Comparison of ENCODE assay signal across 1 cellular context in the genomic region with DNA sequence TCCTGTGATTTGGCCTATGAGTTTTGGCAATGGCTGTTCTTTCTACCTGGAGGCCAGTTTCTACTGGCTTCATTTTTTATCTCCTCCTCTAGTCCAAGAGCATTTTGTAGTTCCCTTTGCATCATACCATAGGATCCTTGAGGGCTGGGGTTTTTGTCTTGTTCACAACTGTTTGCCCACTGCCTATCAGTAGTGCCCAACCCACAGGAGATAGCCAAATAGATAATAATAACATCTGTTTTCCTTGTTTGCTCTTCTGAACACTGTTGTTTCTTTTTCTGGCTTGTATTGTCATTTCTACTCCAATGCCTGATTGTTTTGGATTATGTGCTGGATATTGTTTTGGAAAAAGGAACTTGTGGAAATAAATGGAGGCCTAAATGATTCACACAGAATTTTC.
TF ChIP-seq lines count a peak whose summit lies in the region.

No MANE protein-coding gene starts in this region.

TF ChIP-seq in GM12878, 131 proteins besides CTCF, POLR2A, EP300 and RAD21 (continued from another document):
- TF ChIP-seq MEF2B (IDR thresholded peaks at IDR 0.05; ENCODE audit: partially characterized antibody, poor library complexity, severe bottlenecking) (no peak), EZH2 (IDR thresholded peaks at IDR 0.05; ENCODE audit: borderline replicate concordance, control insufficient read depth, low read depth, low read length) (no peak), EGR1 (IDR thresholded peaks at IDR 0.05; ENCODE audit: borderline replicate concordance in 1 of 2, low read depth in 2 of 2, low read length in 2 of 2) (no peak), BMI1 (IDR thresholded peaks at IDR 0.05; ENCODE audit: borderline replicate concordance) (no peak), CEBPB (IDR thresholded peaks at IDR 0.05; ENCODE audit: borderline replicate concordance in 1 of 2, low read depth in 2 of 2, low read length in 2 of 2) (no peak), STAT3 (IDR thresholded peaks at IDR 0.05; ENCODE audit: low read depth, low read length) (no peak), RFX5 (IDR thresholded peaks at IDR 0.05; ENCODE audit: low read depth, low read length) (no peak), CBFB (IDR thresholded peaks at IDR 0.05; ENCODE audit: low read depth) (no peak), ZNF207 (IDR thresholded peaks at IDR 0.05; ENCODE audit: borderline replicate concordance) (no peak), TCF7 (IDR thresholded peaks at IDR 0.05; ENCODE audit: borderline replicate concordance) (no peak), ZBED1 (IDR thresholded peaks at IDR 0.05; ENCODE audit: borderline replicate concordance) (no peak), TCF3 (IDR thresholded peaks at IDR 0.05; ENCODE audit: borderline replicate concordance, insufficient read depth, low read depth, low read length) (no peak)
- TF ChIP-seq, protein P1, sequence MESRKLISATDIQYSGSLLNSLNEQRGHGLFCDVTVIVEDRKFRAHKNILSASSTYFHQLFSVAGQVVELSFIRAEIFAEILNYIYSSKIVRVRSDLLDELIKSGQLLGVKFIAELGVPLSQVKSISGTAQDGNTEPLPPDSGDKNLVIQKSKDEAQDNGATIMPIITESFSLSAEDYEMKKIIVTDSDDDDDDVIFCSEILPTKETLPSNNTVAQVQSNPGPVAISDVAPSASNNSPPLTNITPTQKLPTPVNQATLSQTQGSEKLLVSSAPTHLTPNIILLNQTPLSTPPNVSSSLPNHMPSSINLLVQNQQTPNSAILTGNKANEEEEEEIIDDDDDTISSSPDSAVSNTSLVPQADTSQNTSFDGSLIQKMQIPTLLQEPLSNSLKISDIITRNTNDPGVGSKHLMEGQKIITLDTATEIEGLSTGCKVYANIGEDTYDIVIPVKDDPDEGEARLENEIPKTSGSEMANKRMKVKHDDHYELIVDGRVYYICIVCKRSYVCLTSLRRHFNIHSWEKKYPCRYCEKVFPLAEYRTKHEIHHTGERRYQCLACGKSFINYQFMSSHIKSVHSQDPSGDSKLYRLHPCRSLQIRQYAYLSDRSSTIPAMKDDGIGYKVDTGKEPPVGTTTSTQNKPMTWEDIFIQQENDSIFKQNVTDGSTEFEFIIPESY (IDR thresholded peaks at IDR 0.05) = no peak
- TF ChIP-seq, protein P2, sequence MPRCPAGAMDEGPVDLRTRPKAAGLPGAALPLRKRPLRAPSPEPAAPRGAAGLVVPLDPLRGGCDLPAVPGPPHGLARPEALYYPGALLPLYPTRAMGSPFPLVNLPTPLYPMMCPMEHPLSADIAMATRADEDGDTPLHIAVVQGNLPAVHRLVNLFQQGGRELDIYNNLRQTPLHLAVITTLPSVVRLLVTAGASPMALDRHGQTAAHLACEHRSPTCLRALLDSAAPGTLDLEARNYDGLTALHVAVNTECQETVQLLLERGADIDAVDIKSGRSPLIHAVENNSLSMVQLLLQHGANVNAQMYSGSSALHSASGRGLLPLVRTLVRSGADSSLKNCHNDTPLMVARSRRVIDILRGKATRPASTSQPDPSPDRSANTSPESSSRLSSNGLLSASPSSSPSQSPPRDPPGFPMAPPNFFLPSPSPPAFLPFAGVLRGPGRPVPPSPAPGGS (IDR thresholded peaks at IDR 0.05; ENCODE audit: borderline replicate concordance, insufficient read depth, low read depth, low read length, poor library complexity, severe bottlenecking) = no peak
- TF ChIP-seq, protein P3, sequence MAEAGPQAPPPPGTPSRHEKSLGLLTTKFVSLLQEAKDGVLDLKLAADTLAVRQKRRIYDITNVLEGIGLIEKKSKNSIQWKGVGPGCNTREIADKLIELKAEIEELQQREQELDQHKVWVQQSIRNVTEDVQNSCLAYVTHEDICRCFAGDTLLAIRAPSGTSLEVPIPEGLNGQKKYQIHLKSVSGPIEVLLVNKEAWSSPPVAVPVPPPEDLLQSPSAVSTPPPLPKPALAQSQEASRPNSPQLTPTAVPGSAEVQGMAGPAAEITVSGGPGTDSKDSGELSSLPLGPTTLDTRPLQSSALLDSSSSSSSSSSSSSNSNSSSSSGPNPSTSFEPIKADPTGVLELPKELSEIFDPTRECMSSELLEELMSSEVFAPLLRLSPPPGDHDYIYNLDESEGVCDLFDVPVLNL (IDR thresholded peaks at IDR 0.05; ENCODE audit: low read depth, low read length) = no peak
- TF ChIP-seq, protein P4, sequence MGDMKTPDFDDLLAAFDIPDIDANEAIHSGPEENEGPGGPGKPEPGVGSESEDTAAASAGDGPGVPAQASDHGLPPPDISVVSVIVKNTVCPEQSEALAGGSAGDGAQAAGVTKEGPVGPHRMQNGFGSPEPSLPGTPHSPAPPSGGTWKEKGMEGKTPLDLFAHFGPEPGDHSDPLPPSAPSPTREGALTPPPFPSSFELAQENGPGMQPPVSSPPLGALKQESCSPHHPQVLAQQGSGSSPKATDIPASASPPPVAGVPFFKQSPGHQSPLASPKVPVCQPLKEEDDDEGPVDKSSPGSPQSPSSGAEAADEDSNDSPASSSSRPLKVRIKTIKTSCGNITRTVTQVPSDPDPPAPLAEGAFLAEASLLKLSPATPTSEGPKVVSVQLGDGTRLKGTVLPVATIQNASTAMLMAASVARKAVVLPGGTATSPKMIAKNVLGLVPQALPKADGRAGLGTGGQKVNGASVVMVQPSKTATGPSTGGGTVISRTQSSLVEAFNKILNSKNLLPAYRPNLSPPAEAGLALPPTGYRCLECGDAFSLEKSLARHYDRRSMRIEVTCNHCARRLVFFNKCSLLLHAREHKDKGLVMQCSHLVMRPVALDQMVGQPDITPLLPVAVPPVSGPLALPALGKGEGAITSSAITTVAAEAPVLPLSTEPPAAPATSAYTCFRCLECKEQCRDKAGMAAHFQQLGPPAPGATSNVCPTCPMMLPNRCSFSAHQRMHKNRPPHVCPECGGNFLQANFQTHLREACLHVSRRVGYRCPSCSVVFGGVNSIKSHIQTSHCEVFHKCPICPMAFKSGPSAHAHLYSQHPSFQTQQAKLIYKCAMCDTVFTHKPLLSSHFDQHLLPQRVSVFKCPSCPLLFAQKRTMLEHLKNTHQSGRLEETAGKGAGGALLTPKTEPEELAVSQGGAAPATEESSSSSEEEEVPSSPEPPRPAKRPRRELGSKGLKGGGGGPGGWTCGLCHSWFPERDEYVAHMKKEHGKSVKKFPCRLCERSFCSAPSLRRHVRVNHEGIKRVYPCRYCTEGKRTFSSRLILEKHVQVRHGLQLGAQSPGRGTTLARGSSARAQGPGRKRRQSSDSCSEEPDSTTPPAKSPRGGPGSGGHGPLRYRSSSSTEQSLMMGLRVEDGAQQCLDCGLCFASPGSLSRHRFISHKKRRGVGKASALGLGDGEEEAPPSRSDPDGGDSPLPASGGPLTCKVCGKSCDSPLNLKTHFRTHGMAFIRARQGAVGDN (IDR thresholded peaks at IDR 0.05) = no peak
- TF ChIP-seq, protein P5, sequence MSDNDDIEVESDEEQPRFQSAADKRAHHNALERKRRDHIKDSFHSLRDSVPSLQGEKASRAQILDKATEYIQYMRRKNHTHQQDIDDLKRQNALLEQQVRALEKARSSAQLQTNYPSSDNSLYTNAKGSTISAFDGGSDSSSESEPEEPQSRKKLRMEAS (IDR thresholded peaks at IDR 0.05; ENCODE audit: low read depth, low read length) = no peak
